8 cellular contexts compared by ENCODE assay signal in the genomic region with DNA sequence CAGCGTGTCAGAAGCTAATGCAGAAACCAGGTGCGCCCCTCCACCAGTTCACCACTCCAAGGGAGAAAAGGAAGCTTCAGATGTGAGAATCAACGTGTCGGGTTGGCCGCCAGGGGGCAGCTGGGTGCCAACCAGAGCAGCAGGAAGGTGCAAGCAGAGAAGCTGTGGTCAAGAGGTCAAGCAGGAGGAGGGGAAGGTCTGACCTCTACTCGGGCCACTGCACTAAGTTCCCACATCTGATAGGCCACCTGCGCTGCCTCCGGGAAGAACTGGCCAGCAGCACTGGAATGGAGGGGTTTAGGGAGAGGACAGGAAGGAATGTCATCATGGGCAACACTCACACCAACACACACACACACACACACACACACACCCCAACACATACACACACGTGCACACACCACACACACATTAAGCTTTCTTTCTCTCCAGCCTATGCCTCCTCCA. TPM values are rescaled to one million over a fixed set of nuclear protein-coding genes. Genes with fewer than 3 reads are reported as not detected.
DNase-seq lines count a peak whose midpoint lies in the region; ATAC-seq, FAIRE-seq and TF ChIP-seq lines count a peak whose summit lies in the region.

No MANE protein-coding gene starts in this region.

- TF ChIP-seq RAD21 in A549 (conservative IDR thresholded peaks at IDR 0.05 in 1 of 2, IDR thresholded peaks at IDR 0.05 in 1 of 2): peak; percentile 74 to 78
- peak; percentile 63 for TF ChIP-seq RAD21 in IMR-90 (IDR thresholded peaks at IDR 0.05; ENCODE audit: low read length)

- no peak overlapping the region for H3K56ac ChIP-seq in IMR-90 (ENCODE audit: extremely low read depth, insufficient read depth, low read length)

- peaks cover 6 to 63% of the 10 kb centered on the region in 2 experiments; a peak in 3 of 4 replicates for H3K79me1 ChIP-seq in IMR-90 (ENCODE audit: low read depth in 1 of 2, low read length in 2 of 2)

- in situ Hi-C loops in IMR-90 (cut with MboI; ENCODE audit: low sequenced_read_pairs): no loop called here

- CTCF ChIA-PET in A549 (lab: Yijun Ruan, JAX): interaction anchor here (0.6 to 25.1 kb wide), 40 partner anchors 9 to 699 kb away, joined by 3 to 704 read pairs (median 4); a partner anchor contains a TSS
- CTCF ChIA-PET in IMR-90 (lab: Yijun Ruan, JAX): interaction anchor here (0.8 to 2.8 kb wide), 15 partner anchors 8 to 525 kb away, joined by 3 to 13 read pairs (median 4); no protein-coding TSS in a partner anchor

- H2AFZ ChIP-seq in IMR-90 (replicated peaks; ENCODE audit: low read length, poor library complexity): peak overlapping the region; percentile 26
- H2AFZ ChIP-seq in SU-DHL-6 (ENCODE audit: low read depth, low read length, severe bottlenecking): no peak overlapping the region

- no peak overlapping the region for H3K23ac ChIP-seq in IMR-90 (ENCODE audit: low read depth, low read length)

- H3K4me3 ChIP-seq in A549 (no peak overlapping the region), IMR-90 (ENCODE audit: insufficient read depth, low read depth, low read length) (no peak overlapping the region), SU-DHL-6 (ENCODE audit: insufficient read depth, low read length, poor library complexity, severe bottlenecking) (no peak overlapping the region)

- no peaks in the 10 kb centered on the region for H3K9me2 ChIP-seq in SU-DHL-6 (replicated peaks; ENCODE audit: insufficient read depth, low read length)

- H4K8ac ChIP-seq in IMR-90 (ENCODE audit: low read depth in 2 of 2, low read length in 2 of 2): no peak overlapping the region

- H3K9ac ChIP-seq in IMR-90 (ENCODE audit: low read depth, low read length): no peak overlapping the region
- peak overlapping the region; percentile 63 for H3K9ac ChIP-seq in SU-DHL-6 (ENCODE audit: low read length)

- dilution Hi-C loops in IMR-90 (cut with HindIII; ENCODE audit: low sequenced_read_pairs, unreplicated experiment): no loop called here

- H2BK120ac ChIP-seq in IMR-90 (ENCODE audit: low read depth, low read length): no peak overlapping the region

- 26% methylated on average over 7 of the region's 9 CpGs for WGBS in A549 (ENCODE audit: missing lambda C conversion rate)
- no CpG with 5 or more reads among the region's 9 CpGs for WGBS in IMR-90 (ENCODE audit: extremely low coverage in 2 of 2, insufficient read length in 1 of 2), 2 experiments

- H3K27ac ChIP-seq in A549: no peak overlapping the region
- no peak overlapping the region for H3K27ac ChIP-seq in IMR-90 (ENCODE audit: insufficient read depth, low read length)
- peak overlapping the region; percentile 95 for H3K27ac ChIP-seq in SU-DHL-6 (ENCODE audit: low read depth, low read length)

- H4K91ac ChIP-seq in IMR-90 (ENCODE audit: insufficient read depth, low read depth, low read length): no peak overlapping the region

- POLR2A ChIA-PET in A549 (lab: Yijun Ruan, JAX): interaction anchor here (0.8 kb wide), 1 partner anchor 39 kb away, joined by 3 read pairs; no protein-coding TSS in a partner anchor
- POLR2A ChIA-PET in IMR-90 (lab: Charles Lee; ENCODE audit: unreplicated experiment): no interaction called here

- no peak for FAIRE-seq in A549 (lab: Jason Lieb, UNC)

- H3K4me2 ChIP-seq in A549: no peak overlapping the region
- H3K4me2 ChIP-seq in IMR-90 (ENCODE audit: low read depth, low read length): no peak overlapping the region
- H3K4me2 ChIP-seq in SU-DHL-6 (ENCODE audit: low read depth, low read length, poor library complexity, severe bottlenecking): peak overlapping the region; percentile 79

- peak overlapping the region; percentile 41 for H2BK5ac ChIP-seq in IMR-90 (ENCODE audit: low read depth, low read length, poor library complexity, severe bottlenecking)

- H3K27me3 ChIP-seq in IMR-90 (ENCODE audit: control insufficient read depth, insufficient read depth, low read length) (no peaks in the 10 kb centered on the region), SU-DHL-6 (ENCODE audit: low read length) (no peaks in the 10 kb centered on the region)

- H4K20me1 ChIP-seq in IMR-90 (ENCODE audit: insufficient read depth, low read length) (peaks cover 36% of the 10 kb centered on the region), SU-DHL-6 (ENCODE audit: low read depth, low read length) (no peaks in the 10 kb centered on the region)

- intact Hi-C loops in IMR-90 (cut with micrococcal nuclease): loop anchor here (1.0 to 2.0 kb wide), 3 partner anchors 31 to 113 kb away; a partner anchor contains a TSS
- intact Hi-C loops in left cardiac atrium (cut with DNase I): loop anchor here (1.0 to 5.0 kb wide), 4 partner anchors 36 to 116 kb away; no protein-coding TSS in a partner anchor

- TF ChIP-seq CTCF in A549 (IDR thresholded peaks at IDR 0.05) (peak; percentile 85), IMR-90 (conservative IDR thresholded peaks at IDR 0.05; ENCODE audit: low read depth, low read length) (peak; percentile 63), SU-DHL-6 (IDR thresholded peaks at IDR 0.05; ENCODE audit: insufficient read depth, low read length, poor library complexity, severe bottlenecking) (peak; percentile 91)

- no peak overlapping the region for H3K4ac ChIP-seq in IMR-90 (ENCODE audit: low read depth, low read length)

- H3K36me3 ChIP-seq in IMR-90 (ENCODE audit: control insufficient read depth, insufficient read depth, low read length) (peaks cover 84% of the 10 kb centered on the region), SU-DHL-6 (ENCODE audit: low read length) (0 out of 2 replicates have a peak, but pooled peaks cover 2% of the 10 kb centered on the region)

- ATAC-seq in A549 (peak; percentile 84 to 93; a peak in 5 of 6 replicates), GM18508 (IDR thresholded peaks at IDR 0.05; ENCODE audit: insufficient read depth, unreplicated experiment) (peak; percentile 32), IMR-90 (ENCODE audit: low read depth) (peak; percentile 79), left cardiac atrium (peak; percentile 69), GM21825 (IDR thresholded peaks at IDR 0.05; ENCODE audit: unreplicated experiment) (no peak)

- H4K5ac ChIP-seq in IMR-90 (ENCODE audit: low read depth, low read length): no peak overlapping the region

- H2AK5ac ChIP-seq in IMR-90 (ENCODE audit: low read depth, low read length): no peak overlapping the region

- DNase-seq in A549 (ENCODE audit: low read depth in 1 of 2, low spot score in 1 of 2) (peak; percentile 72 to 74), IMR-90 (peak; percentile 51), left cardiac atrium (peak; percentile 77), retina (peak; percentile 74)
- DNase-seq in activated naive CD8-positive, alpha-beta T cell treated with anti-CD3 and anti-CD28 coated beads, Interleukin-2, amount 50 U/mL, for 16 hours (ENCODE audit: low read depth, low spot score): peak; percentile 17

- no peak overlapping the region for H2BK15ac ChIP-seq in IMR-90 (ENCODE audit: low read depth, low read length)

- BruUV-seq in IMR-90 (replicated peaks; lab: Mats Ljungman, UMichigan): no TSS peak

- H3K9me3 ChIP-seq in A549 (no peaks in the 10 kb centered on the region), IMR-90 (ENCODE audit: control insufficient read depth, insufficient read depth, low read length) (no peaks in the 10 kb centered on the region), SU-DHL-6 (ENCODE audit: insufficient read depth, low read length) (no peaks in the 10 kb centered on the region)

- TF ChIP-seq POLR2A in A549 (IDR thresholded peaks at IDR 0.05; ENCODE audit: low read length) (no peak), IMR-90 (IDR thresholded peaks at IDR 0.05; ENCODE audit: low read depth, low read length) (no peak)

- H3K18ac ChIP-seq in IMR-90 (ENCODE audit: low read depth, low read length): no peak overlapping the region

- H3K9me1 ChIP-seq in IMR-90 (ENCODE audit: insufficient read depth, low read length): no peaks in the 10 kb centered on the region; the same call in 1 of the 2 replicates

- peaks cover 13% of the 10 kb centered on the region for H3F3A ChIP-seq in SU-DHL-6 (ENCODE audit: insufficient read depth)

- peak overlapping the region; percentile 60 for H2AK9ac ChIP-seq in IMR-90 (replicated peaks; ENCODE audit: low read depth, low read length, poor library complexity)

- H3K4me1 ChIP-seq in A549 (peaks cover 7% of the 10 kb centered on the region; the same call in 2 of the 3 replicates), IMR-90 (ENCODE audit: control insufficient read depth, insufficient read depth, low read length) (peaks cover 2% of the 10 kb centered on the region; the same call in 1 of the 2 replicates)

- no peak for TF ChIP-seq EP300 in A549 (IDR thresholded peaks at IDR 0.05)

- no peak overlapping the region for H2BK20ac ChIP-seq in IMR-90 (ENCODE audit: low read depth, low read length)

- no peak overlapping the region for H3K14ac ChIP-seq in IMR-90 (replicated peaks; ENCODE audit: low read depth, low read length)

- no peaks in the 10 kb centered on the region for H3K79me2 ChIP-seq in SU-DHL-6 (ENCODE audit: insufficient read depth, low read length)

TF ChIP-seq in A549, 52 proteins besides CTCF, POLR2A, EP300 and RAD21 (continues in another document):
- TF ChIP-seq ZFP36 (IDR thresholded peaks at IDR 0.05; ENCODE audit: borderline replicate concordance, partially characterized antibody): no peak

TF ChIP-seq in IMR-90, 13 proteins besides CTCF, POLR2A, EP300 and RAD21:
- TF ChIP-seq SMC3 (IDR thresholded peaks at IDR 0.05; ENCODE audit: low read depth, low read length) (peak; percentile 77), RFX5 (IDR thresholded peaks at IDR 0.05; ENCODE audit: low read depth, low read length) (no peak)

RNA-seq across cellular contexts. Expression of a gene that starts 31.4 kb away (rescaled TPM):
- polyA plus RNA-seq in A549 (2011; rRNA removed) (32.4 and 34.9 TPM in 2 replicates), A549 (2017; fragmentation: RNase III; extraction: RNeasy Plus Mini Kit Qiagen cat#74134 plus additional on column Dnase treatment) (44.6 to 55.7 TPM (median 53.0 TPM) in 3 replicates), IMR-90 (2012; rRNA removed) (346 and 355 TPM in 2 replicates)
- 25.2 and 30.8 TPM in 2 replicates for polyA plus RNA-seq in A549 (2012; cell fraction: cytosol; rRNA removed)
- polyA plus RNA-seq in A549 (2012; cell fraction: nucleus; rRNA removed): 29.6 and 37.0 TPM in 2 replicates
- 54.1 and 59.1 TPM in 2 replicates for polyA minus RNA-seq in A549 (2011; rRNA and poly(A)+ RNA removed)
- total RNA-seq in IMR-90 (2012; rRNA removed) (610 and 633 TPM in 2 replicates), left cardiac atrium (100 to 1,000 TPM; 218 to 220 TPM)
- polyA plus RNA-seq in IMR-90 (2012; cell fraction: cytosol; rRNA removed): 237 and 242 TPM in 2 replicates
- 152 and 159 TPM in 2 replicates for polyA plus RNA-seq in IMR-90 (2012; cell fraction: nucleus; rRNA removed; ENCODE audit: low replicate concordance)

RNA-seq across cellular contexts. Expression of a gene that starts 45.4 kb away (rescaled TPM):
- 43.4 and 48.4 TPM in 2 replicates for polyA plus RNA-seq in A549 (2011; rRNA removed)
- 52.4 and 56.8 TPM in 2 replicates for polyA plus RNA-seq in A549 (2012; cell fraction: cytosol; rRNA removed)
- polyA plus RNA-seq in A549 (2012; cell fraction: nucleus; rRNA removed): 55.4 and 64.7 TPM in 2 replicates
- polyA plus RNA-seq in A549 (2017; fragmentation: RNase III; extraction: RNeasy Plus Mini Kit Qiagen cat#74134 plus additional on column Dnase treatment): 53.4 to 68.2 TPM (median 55.8 TPM) in 3 replicates
- 77.5 and 77.6 TPM in 2 replicates for polyA minus RNA-seq in A549 (2011; rRNA and poly(A)+ RNA removed)
- total RNA-seq in IMR-90 (2012; rRNA removed): 88.0 and 92.8 TPM in 2 replicates
- polyA plus RNA-seq in IMR-90 (2012; rRNA removed): 63.8 and 67.1 TPM in 2 replicates
- polyA plus RNA-seq in IMR-90 (2012; cell fraction: cytosol; rRNA removed): 62.2 and 66.5 TPM in 2 replicates
- polyA plus RNA-seq in IMR-90 (2012; cell fraction: nucleus; rRNA removed; ENCODE audit: low replicate concordance): 59.0 and 59.6 TPM in 2 replicates
- total RNA-seq in left cardiac atrium: 100 to 1,000 TPM in 1 of 2 donors, 10 to 100 TPM in 1; 80.4 to 101 TPM

Comparison
In these comparisons a context has a peak if more than half of its experiments do, and no peak if none do; other contexts are left out.
1. DNase-seq: peak in every context shown above with its lines; median percentile 77 in left cardiac atrium; 74 in retina; 73 in A549; 51 in IMR-90; 17 in activated naive CD8-positive, alpha-beta T cell treated with anti-CD3 and anti-CD28 coated beads, Interleukin-2, amount 50 U/mL, for 16 hours.